33 cellular contexts compared by ENCODE assay signal in the genomic region with DNA sequence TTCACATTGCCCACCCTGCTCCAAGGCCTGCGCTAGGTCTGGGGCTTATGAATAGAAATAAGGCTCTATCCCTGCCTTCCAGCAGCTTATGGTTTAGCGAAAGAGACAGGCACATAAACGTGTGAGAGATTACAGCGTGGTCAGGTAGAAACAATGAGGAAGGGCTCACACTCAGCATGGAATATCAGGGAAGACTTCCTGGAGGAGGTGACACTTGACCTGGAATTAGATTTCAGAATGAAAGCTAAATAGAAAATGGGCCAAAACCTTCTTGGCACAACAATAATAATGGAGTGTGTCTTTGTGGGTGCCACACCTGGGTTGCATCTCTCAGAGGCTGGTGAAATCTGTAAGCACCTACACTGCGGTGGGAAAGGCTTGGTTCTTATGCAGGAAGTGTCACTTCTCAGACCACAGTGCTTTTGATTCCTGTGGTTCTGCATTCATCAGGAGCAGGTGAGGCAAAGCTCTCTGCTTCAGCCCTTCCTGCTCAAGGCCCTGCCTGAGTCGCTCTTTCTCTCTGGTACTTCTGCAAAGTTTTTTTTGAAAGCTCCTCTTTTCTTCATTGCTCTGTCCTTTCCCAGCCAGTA.
"Had no signal": no experiment of that assay in that cellular context is flagged by ENCODE, and none has a peak within 500 bp of the region (broad histone marks: within the 10 kb centered on the region; RNA-seq: fewer than 3 reads in every experiment).

No MANE protein-coding gene starts in this region.

- H3K4me1 ChIP-seq: parathyroid adenoma, psoas muscle, right lobe of liver, testis, tibial artery, transverse colon, upper lobe of right lung, uterus had no signal

- H3K4me1 Mint-ChIP-seq: naive thymus-derived CD8-positive, alpha-beta T cell; neural crest cell; stimulated activated memory B cell treated with anti-CD40 and anti-IgM and Interleukin-4, amounts not matched to agents 10 μg/mL and 1 μg/mL and 100 μg/mL, for 72 hours; stimulated activated naive CD8-positive, alpha-beta T cell treated with anti-CD3 and anti-CD28 coated beads, Interleukin-15, amount 100 ng/mL, for 72 hours had no signal

- H3K4me3 Mint-ChIP-seq: naive thymus-derived CD8-positive, alpha-beta T cell; natural killer cell treated with Interleukin-12 subunit alpha and Interleukin-12 subunit beta and Interleukin-15 and Interleukin-18, amount 100 ng/mL, for 72 hours; nephron progenitor cell; neural crest cell; stimulated activated memory B cell treated with anti-CD40 and anti-IgM and Interleukin-4, amounts not matched to agents 10 μg/mL and 1 μg/mL and 100 μg/mL, for 72 hours; stimulated activated naive CD8-positive, alpha-beta T cell treated with anti-CD3 and anti-CD28 coated beads, Interleukin-15, amount 100 ng/mL, for 72 hours; type B pancreatic cell had no signal

- DNase-seq: naive thymus-derived CD8-positive, alpha-beta T cell; nephron progenitor cell; nucleus accumbens; ovary; posterior cingulate gyrus; psoas muscle; right cardiac atrium; right lobe of liver; sigmoid colon; spleen; stimulated activated CD4-positive, alpha-beta T cell treated with anti-CD3 and anti-CD28 coated beads, Interleukin-12 subunit alpha, Interleukin-12 subunit beta, amount 100 ng/mL, for 4 hours; stimulated activated CD4-positive, alpha-beta T cell treated with anti-CD3 and anti-CD28 coated beads, Interleukin-1b, Interleukin-23, amount 100 ng/mL, for 48 hours; stimulated activated CD4-positive, alpha-beta T cell treated with anti-CD3 and anti-CD28 coated beads, Interleukin-4, amount 100 ng/mL, for 1 hour; stimulated activated CD4-positive, alpha-beta T cell treated with anti-CD3 and anti-CD28 coated beads, Interleukin-4, amount 100 ng/mL, for 4 hours; stimulated activated CD8-positive, alpha-beta memory T cell treated with anti-CD3 and anti-CD28 coated beads, Interleukin-4, amount 100 ng/mL, for 48 hours; stimulated activated naive CD4-positive, alpha-beta T cell; stimulated activated naive CD8-positive, alpha-beta T cell treated with anti-CD3 and anti-CD28 coated beads, Interleukin-15, amount 100 ng/mL, for 72 hours; stimulated activated naive CD8-positive, alpha-beta T cell treated with anti-CD3 and anti-CD28 coated beads, Interleukin-15, Interleukin-2, amounts not matched to agents 100 U/mL and 50 U/mL, for 24 hours; substantia nigra; testis; tibial artery; transverse colon; upper lobe of right lung; uterus had no signal

- H3K4me3 ChIP-seq: ovary, psoas muscle, right lobe of liver, sigmoid colon, smooth muscle cell, spleen, suprapubic skin, testis, tibial artery, transverse colon, upper lobe of right lung, uterus had no signal

- H3K9me3 ChIP-seq: neutrophil, ovary, psoas muscle, right lobe of liver, suprapubic skin, testis, transverse colon, upper lobe of right lung, uterus had no signal

- H3K9ac ChIP-seq: parathyroid adenoma had no signal

- H3K79me2 ChIP-seq: parathyroid adenoma had no signal

- ATAC-seq: naive thymus-derived CD8-positive, alpha-beta T cell; psoas muscle; right cardiac atrium; right lobe of liver; stimulated activated memory B cell treated with anti-CD40 and anti-IgM and Interleukin-4, amounts not matched to agents 10 μg/mL and 1 μg/mL and 100 μg/mL, for 72 hours; stimulated activated naive CD8-positive, alpha-beta T cell treated with anti-CD3 and anti-CD28 coated beads, Interleukin-15, amount 100 ng/mL, for 72 hours; stimulated activated naive CD8-positive, alpha-beta T cell treated with anti-CD3 and anti-CD28 coated beads, Interleukin-15, Interleukin-2, amounts not matched to agents 100 U/mL and 50 U/mL, for 24 hours had no signal

- H3K9me3 Mint-ChIP-seq: natural killer cell treated with Interleukin-12 subunit alpha and Interleukin-12 subunit beta and Interleukin-15 and Interleukin-18, amount 100 ng/mL, for 72 hours; neural crest cell; stimulated activated memory B cell treated with anti-CD40 and anti-IgM and Interleukin-4, amounts not matched to agents 10 μg/mL and 1 μg/mL and 100 μg/mL, for 72 hours; stimulated activated naive CD8-positive, alpha-beta T cell treated with anti-CD3 and anti-CD28 coated beads, Interleukin-15, amount 100 ng/mL, for 72 hours; type B pancreatic cell had no signal

- H3K27ac ChIP-seq: neutrophil, ovary, parathyroid adenoma, psoas muscle, right lobe of liver, sigmoid colon, spleen, suprapubic skin, testis, tibial artery, transverse colon, upper lobe of right lung, uterus had no signal

- H3K36me3 ChIP-seq: neutrophil, ovary, right lobe of liver, sigmoid colon, spleen, suprapubic skin, tibial artery, transverse colon, upper lobe of right lung, uterus had no signal

- H3K36me3 Mint-ChIP-seq: naive thymus-derived CD8-positive, alpha-beta T cell; natural killer cell treated with Interleukin-12 subunit alpha and Interleukin-12 subunit beta and Interleukin-15 and Interleukin-18, amount 100 ng/mL, for 72 hours; stimulated activated memory B cell treated with anti-CD40 and anti-IgM and Interleukin-4, amounts not matched to agents 10 μg/mL and 1 μg/mL and 100 μg/mL, for 72 hours; type B pancreatic cell had no signal

- H3K4me2 ChIP-seq: smooth muscle cell had no signal

- H3K27ac Mint-ChIP-seq: natural killer cell treated with Interleukin-12 subunit alpha and Interleukin-12 subunit beta and Interleukin-15 and Interleukin-18, amount 100 ng/mL, for 72 hours; nephron progenitor cell; progenitor cell of endocrine pancreas; stimulated activated memory B cell treated with anti-CD40 and anti-IgM and Interleukin-4, amounts not matched to agents 10 μg/mL and 1 μg/mL and 100 μg/mL, for 72 hours; stimulated activated naive CD8-positive, alpha-beta T cell treated with anti-CD3 and anti-CD28 coated beads, Interleukin-15, amount 100 ng/mL, for 72 hours; type B pancreatic cell had no signal

- H2AFZ ChIP-seq: parathyroid adenoma had no signal

- H3K27me3 ChIP-seq: ovary, right lobe of liver, sigmoid colon, testis, tibial artery, uterus had no signal

- H3K27me3 Mint-ChIP-seq: stimulated activated memory B cell treated with anti-CD40 and anti-IgM and Interleukin-4, amounts not matched to agents 10 μg/mL and 1 μg/mL and 100 μg/mL, for 72 hours had no signal
